In genomic region chr1:201742476-201742875, GRCh38 we compare ENCODE assay signal across 12 cellular contexts.
DNase-seq lines count a peak whose midpoint lies in the region; ATAC-seq and TF ChIP-seq lines count a peak whose summit lies in the region.
"Had no signal": no experiment of that assay in that cellular context is flagged by ENCODE, and none has a peak within 500 bp of the region (broad histone marks: within the 10 kb centered on the region; RNA-seq: fewer than 3 reads in every experiment).

No MANE protein-coding gene starts in this region.

- no peak overlapping the region for H2AFZ ChIP-seq in GM23248

- H3K27ac ChIP-seq in GM23248 (peak overlapping the region; percentile 76), subcutaneous abdominal adipose tissue (ENCODE audit: low read depth, low read length) (peak overlapping the region; percentile 92), testis (no peak overlapping the region)

- peaks cover 85% of the 10 kb centered on the region for H3K4me1 ChIP-seq in GM23248 (ENCODE audit: insufficient read depth)
- H3K4me1 ChIP-seq in adipocyte (ENCODE audit: control insufficient read depth, insufficient read depth, low read length) = peaks cover 73% of the 10 kb centered on the region
- peaks cover 10 to 82% (median 77%) of the 10 kb centered on the region in 5 donors for H3K4me1 ChIP-seq in subcutaneous abdominal adipose tissue (ENCODE audit: control insufficient read depth in 5 of 5, insufficient read depth in 5 of 5, low read length in 5 of 5)
- peaks cover 8% of the 10 kb centered on the region for H3K4me1 ChIP-seq in testis

- H3K4me2 ChIP-seq in GM23248 (ENCODE audit: unreplicated experiment) = peak overlapping the region; percentile 94

- no peak for TF ChIP-seq POLR2A in testis (IDR thresholded peaks at IDR 0.05)

- WGBS in GM23248 (ENCODE audit: low coverage in 1 of 2, low lambda C conversion rate in 2 of 2, missing lambda C conversion rate in 2 of 2), 2 experiments = 39 to 45% methylated on average over 6 of the region's 6 CpGs
- WGBS in testis, 2 donors = 58 to 65% methylated on average over 6 of the region's 6 CpGs

- DNase-seq in GM23248 (peak; percentile 58), adipocyte (ENCODE audit: low read depth) (no peak), left ventricle myocardium superior (no peak), dedifferentiated amniotic fluid mesenchymal stem cell (ENCODE audit: extremely low spot score) (no peak), testis (no peak)
- DNase-seq: activated CD8-positive, alpha-beta T cell treated with anti-CD3 and anti-CD28 coated beads, Interleukin-2, amount 10 ng/mL, durations not matched to agents 7 days and 5 days; CD8-positive, alpha-beta T cell; NCI-H187 had no signal

- H3K79me2 ChIP-seq in GM23248 (ENCODE audit: insufficient read depth) = peaks cover 99% of the 10 kb centered on the region

- H3F3A ChIP-seq in GM23248 (ENCODE audit: insufficient read depth) = peaks cover 70% of the 10 kb centered on the region

- intact Hi-C loops in left ventricle myocardium superior (cut with micrococcal nuclease) = no loop called here
- intact Hi-C loops in testis (cut with DNase I; ENCODE audit: low total_unique reads) = no loop called here

- H3K36me3 ChIP-seq in GM23248 (ENCODE audit: low read depth) (peaks cover 9% of the 10 kb centered on the region; the same call in 1 of the 2 replicates), adipocyte (ENCODE audit: control insufficient read depth, insufficient read depth, low read length, severe bottlenecking) (peaks cover 42% of the 10 kb centered on the region), subcutaneous abdominal adipose tissue (ENCODE audit: control insufficient read depth in 5 of 5, insufficient read depth in 5 of 5, low read length in 5 of 5) (peaks cover 7 to 18% (median 12%) of the 10 kb centered on the region in 5 donors), testis (ENCODE audit: low read depth, missing control alignments) (no peaks in the 10 kb centered on the region)
- H3K36me3 ChIP-seq: esophagus muscularis mucosa had no signal

- H3K27me3 ChIP-seq in GM23248 (replicated peaks; ENCODE audit: insufficient read depth) = no peaks in the 10 kb centered on the region
- H3K27me3 ChIP-seq in adipocyte (replicated peaks; ENCODE audit: control insufficient read depth, insufficient read depth, low read length) = no peaks in the 10 kb centered on the region
- no peaks in the 10 kb centered on the region for H3K27me3 ChIP-seq in subcutaneous abdominal adipose tissue (ENCODE audit: control insufficient read depth in 5 of 5, insufficient read depth in 4 of 5, low read length in 5 of 5)
- H3K27me3 ChIP-seq in testis = no peaks in the 10 kb centered on the region
- H3K27me3 ChIP-seq: esophagus muscularis mucosa had no signal

- H3K9ac ChIP-seq in GM23248 = 0 out of 2 replicates have a peak overlapping the region, but pooled peaks have one; percentile 6
- peak overlapping the region; percentile 97 for H3K9ac ChIP-seq in adipocyte (ENCODE audit: low read length)
- H3K9ac ChIP-seq in subcutaneous abdominal adipose tissue (ENCODE audit: low read length in 5 of 5) = no peak overlapping the region

- H3K9me3 ChIP-seq in GM23248 (ENCODE audit: low read depth) (no peaks in the 10 kb centered on the region), adipocyte (ENCODE audit: control insufficient read depth, low read length) (no peaks in the 10 kb centered on the region), subcutaneous abdominal adipose tissue (ENCODE audit: control insufficient read depth in 5 of 5, low read length in 5 of 5) (no peaks in the 10 kb centered on the region), testis (no peaks in the 10 kb centered on the region)
- H3K9me3 ChIP-seq: esophagus muscularis mucosa had no signal

- ATAC-seq in left ventricle myocardium superior (peak; percentile 2), HG02798 (IDR thresholded peaks at IDR 0.05; ENCODE audit: poor library complexity, unreplicated experiment) (no peak), HG03432 (IDR thresholded peaks at IDR 0.05; ENCODE audit: unreplicated experiment) (no peak)
- ATAC-seq: activated CD8-positive, alpha-beta T cell treated with anti-CD3 and anti-CD28 coated beads, Interleukin-2, amount 10 ng/mL, durations not matched to agents 7 days and 5 days; CD8-positive, alpha-beta T cell had no signal

- no peaks in the 10 kb centered on the region for H3K9me2 ChIP-seq in GM23248 (ENCODE audit: insufficient read depth)

- in situ Hi-C loops in GM23248 (cut with MboI) = no loop called here

- TF ChIP-seq CTCF in testis (IDR thresholded peaks at IDR 0.05) = no peak

- H3K4me3 ChIP-seq in GM23248 (peak overlapping the region; percentile 85; the same call in 1 of the 2 replicates), adipocyte (ENCODE audit: low read length) (peak overlapping the region; percentile 89), subcutaneous abdominal adipose tissue (ENCODE audit: low read depth in 1 of 5, low read length in 5 of 5) (peak overlapping the region in 3 of 5 donors; percentile 6 to 91 (median 50)), testis (no peak overlapping the region)
- H3K4me3 ChIP-seq: esophagus muscularis mucosa had no signal

- H4K20me1 ChIP-seq in GM23248 (ENCODE audit: insufficient read depth) = 0 out of 2 replicates have a peak, but pooled peaks cover 4% of the 10 kb centered on the region

Comparison
In these comparisons a context has a peak if more than half of its experiments do, and no peak if none do; other contexts are left out.
1. H3K27ac ChIP-seq: peak in GM23248 (single experiment) and subcutaneous abdominal adipose tissue (single experiment); none in testis (0 of 2).
2. H3K4me3 ChIP-seq: peak in GM23248 (single experiment), adipocyte (single experiment) and subcutaneous abdominal adipose tissue (3 of 5); none in testis (0 of 2).
3. H3K9ac ChIP-seq: peak in GM23248 (single experiment) and adipocyte (single experiment); none in subcutaneous abdominal adipose tissue (0 of 5).